8 cellular contexts compared by ENCODE assay signal in the genomic region with DNA sequence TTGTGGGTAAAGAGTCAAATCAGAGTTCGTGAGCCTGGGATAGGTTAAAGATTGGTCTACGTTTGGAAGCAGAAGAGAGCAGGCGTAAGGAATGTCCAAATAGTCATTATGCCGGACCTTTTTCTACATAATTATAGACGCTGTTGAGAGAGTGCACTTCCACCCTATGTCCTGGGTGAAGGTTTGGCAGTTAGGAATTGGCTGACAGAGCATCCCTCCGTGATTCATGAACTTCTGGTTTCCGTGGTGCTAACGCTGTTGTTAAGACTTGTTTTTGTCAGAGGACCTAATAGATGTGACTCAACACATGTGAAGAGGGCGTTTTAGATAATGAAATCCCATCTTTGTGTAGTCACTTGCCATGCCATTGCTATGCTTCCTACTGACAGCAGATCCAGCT.
DNase-seq lines count a peak whose midpoint lies in the region; ATAC-seq and TF ChIP-seq lines count a peak whose summit lies in the region.

No MANE protein-coding gene starts in this region.

- peaks cover 52% of the 10 kb centered on the region for H3K4me1 Mint-ChIP-seq in activated naive CD4-positive, alpha-beta T cell treated with anti-CD3 and anti-CD28 coated beads, Interleukin-2, amount 10 ng/mL, durations not matched to agents 7 days and 5 days

- ATAC-seq in HG02623 (IDR thresholded peaks at IDR 0.05; ENCODE audit: unreplicated experiment) (no peak), GM18498 (IDR thresholded peaks at IDR 0.05; ENCODE audit: unreplicated experiment) (no peak), GM19351 (IDR thresholded peaks at IDR 0.05; ENCODE audit: unreplicated experiment) (no peak)

- CTCF ChIA-PET in activated naive CD4-positive, alpha-beta T cell treated with anti-CD3 and anti-CD28 coated beads, Interleukin-2, amount 10 ng/mL, durations not matched to agents 7 days and 5 days (lab: Charles Lee) = interaction anchor here (0.5 kb wide), 1 partner anchor 368 kb away, joined by 4 read pairs; no protein-coding TSS in a partner anchor

- no peaks in the 10 kb centered on the region for H3K27me3 ChIP-seq in KMS-11 (ENCODE audit: insufficient read depth, low read depth)
- no peaks in the 10 kb centered on the region for H3K27me3 ChIP-seq in iPS-15b (ENCODE audit: control insufficient read depth, insufficient read depth, low read length)

- H3K36me3 ChIP-seq in KMS-11 (ENCODE audit: insufficient read depth) (no peaks in the 10 kb centered on the region), iPS-15b (ENCODE audit: control insufficient read depth, insufficient read depth, low read length) (no peaks in the 10 kb centered on the region)

- H3K4me2 ChIP-seq in KMS-11 = peak overlapping the region; percentile 86

- DNase-seq in activated naive CD4-positive, alpha-beta T cell treated with anti-CD3 and anti-CD28 coated beads, Interleukin-2, amount 10 ng/mL, durations not matched to agents 7 days and 5 days = peak; percentile 37
- DNase-seq in stimulated activated CD4-positive, alpha-beta T cell treated with anti-CD3 and anti-CD28 coated beads, Interleukin-2, amount 100 ng/mL, for 24 hours = peak; percentile 6 to 34

- H3K27ac ChIP-seq in C4-2B = peak overlapping the region; percentile 82; the same call in 1 of the 2 replicates
- H3K27ac ChIP-seq in KMS-11 = no peak overlapping the region

- H2AFZ ChIP-seq in KMS-11 (ENCODE audit: low read depth) = no peak overlapping the region

- peaks cover 51% of the 10 kb centered on the region for H3K36me3 Mint-ChIP-seq in activated naive CD4-positive, alpha-beta T cell treated with anti-CD3 and anti-CD28 coated beads, Interleukin-2, amount 10 ng/mL, durations not matched to agents 7 days and 5 days

- peaks cover 35% of the 10 kb centered on the region for H3K79me2 ChIP-seq in KMS-11 (ENCODE audit: insufficient read depth, low read depth)

- H3K9me3 Mint-ChIP-seq in activated naive CD4-positive, alpha-beta T cell treated with anti-CD3 and anti-CD28 coated beads, Interleukin-2, amount 10 ng/mL, durations not matched to agents 7 days and 5 days = peaks cover 2% of the 10 kb centered on the region

- no peaks in the 10 kb centered on the region for H4K20me1 ChIP-seq in KMS-11 (ENCODE audit: insufficient read depth)

- TF ChIP-seq CTCF in C4-2B (conservative IDR thresholded peaks at IDR 0.05) (no peak), KMS-11 (conservative IDR thresholded peaks at IDR 0.05; ENCODE audit: low read depth, low read length) (no peak)

- H3K4me1 ChIP-seq in KMS-11 (ENCODE audit: low read depth, poor library complexity, severe bottlenecking) = peaks cover 31% of the 10 kb centered on the region
- H3K4me1 ChIP-seq in iPS-15b (ENCODE audit: control insufficient read depth, insufficient read depth, low read length) = no peaks in the 10 kb centered on the region

- peak overlapping the region; percentile 88 for H3K27ac Mint-ChIP-seq in activated naive CD4-positive, alpha-beta T cell treated with anti-CD3 and anti-CD28 coated beads, Interleukin-2, amount 10 ng/mL, durations not matched to agents 7 days and 5 days

- no peaks in the 10 kb centered on the region for H3K27me3 Mint-ChIP-seq in activated naive CD4-positive, alpha-beta T cell treated with anti-CD3 and anti-CD28 coated beads, Interleukin-2, amount 10 ng/mL, durations not matched to agents 7 days and 5 days

- peak overlapping the region; percentile 93 for H3K4me3 Mint-ChIP-seq in activated naive CD4-positive, alpha-beta T cell treated with anti-CD3 and anti-CD28 coated beads, Interleukin-2, amount 10 ng/mL, durations not matched to agents 7 days and 5 days

- H3K9ac ChIP-seq in KMS-11 (no peak overlapping the region), iPS-15b (ENCODE audit: low read depth, low read length) (no peak overlapping the region)

- H3K9me3 ChIP-seq in iPS-15b (ENCODE audit: control insufficient read depth, insufficient read depth, low read length) = no peaks in the 10 kb centered on the region

- H3K4me3 ChIP-seq in KMS-11 (IDR thresholded peaks at IDR 0.05; ENCODE audit: insufficient read depth, low read depth, low read length) (no peak overlapping the region), iPS-15b (ENCODE audit: low read depth, low read length) (peak overlapping the region; percentile 95)
